ENCODE assay signal across 10 cellular contexts in the genomic region with DNA sequence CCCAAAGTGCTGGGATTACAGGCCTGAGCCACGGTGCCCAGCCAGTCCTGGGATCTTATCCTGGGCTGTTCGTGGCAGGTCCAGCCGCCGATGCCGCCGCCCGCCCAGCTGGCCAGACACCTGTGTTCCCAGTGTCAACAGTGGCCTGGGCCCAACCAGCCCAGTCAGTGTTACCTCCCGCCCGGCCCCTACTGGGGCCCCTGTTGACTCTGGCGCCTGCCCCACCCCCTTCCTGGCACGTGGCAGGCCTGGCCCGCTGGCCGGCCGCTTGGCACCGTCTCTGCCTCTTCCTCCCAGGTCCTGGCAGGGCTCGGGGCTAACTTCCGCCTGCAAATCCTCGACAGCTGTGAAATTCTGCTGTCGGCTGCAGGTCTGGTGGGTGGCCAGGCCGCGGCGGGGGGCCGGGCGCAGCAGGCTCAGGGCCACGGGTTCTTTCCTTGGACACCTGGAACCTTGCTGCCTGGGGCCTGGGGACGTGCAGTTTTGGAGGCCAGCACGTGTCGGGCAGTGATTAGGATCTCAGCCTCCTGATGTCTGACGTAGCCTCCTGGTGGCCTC. TPM values are rescaled to one million over a fixed set of nuclear protein-coding genes. Genes with fewer than 3 reads are reported as not detected.
A peak's percentile ranks its signal among the peaks of the same experiment; 100 is the strongest.
DNase-seq lines count a peak whose midpoint lies in the region; ATAC-seq, FAIRE-seq and TF ChIP-seq lines count a peak whose summit lies in the region.
"Had no signal": no experiment of that assay in that cellular context is flagged by ENCODE, and none has a peak within 500 bp of the region (broad histone marks: within the 10 kb centered on the region; RNA-seq: fewer than 3 reads in every experiment).

No MANE protein-coding gene starts in this region.

- peak overlapping the region; percentile 97 for H2BK5ac ChIP-seq in trophoblast cell (ENCODE audit: low read depth, low read length, poor library complexity)

- H3K79me2 ChIP-seq in trophoblast cell (ENCODE audit: control insufficient read depth, insufficient read depth, low read length, poor library complexity), result peaks cover 55% of the 10 kb centered on the region

- no CpG with 5 or more reads among the region's 29 CpGs for WGBS in trophoblast cell (ENCODE audit: extremely low coverage, insufficient coverage, insufficient read length)

- peak overlapping the region; percentile 95 for H2BK120ac ChIP-seq in trophoblast cell (ENCODE audit: insufficient read depth, low read length, poor library complexity)

- no peak overlapping the region for H3K4me2 ChIP-seq in trophoblast cell (ENCODE audit: low read length)
- H3K4me2 ChIP-seq: KMS-11 had no signal

- no peaks in the 10 kb centered on the region for H3K27me3 Mint-ChIP-seq in activated CD4-positive, alpha-beta memory T cell treated with anti-CD3 and anti-CD28 coated beads for 36 hours
- H3K27me3 Mint-ChIP-seq: activated naive CD8-positive, alpha-beta T cell had no signal

- H2BK12ac ChIP-seq in trophoblast cell (ENCODE audit: low read length), result peak overlapping the region; percentile 42

- no peaks in the 10 kb centered on the region for H3K27me3 ChIP-seq in trophoblast cell (ENCODE audit: insufficient read depth, low read length)

- H3K23ac ChIP-seq in trophoblast cell (ENCODE audit: low read length), result no peak overlapping the region

- H3K36me3 ChIP-seq in trophoblast cell (ENCODE audit: control insufficient read depth in 1 of 2, insufficient read depth in 2 of 2, low read length in 2 of 2), result peaks cover 70 to 81% of the 10 kb centered on the region in 2 experiments

- H3K4me1 ChIP-seq in trophoblast cell (ENCODE audit: control insufficient read depth in 1 of 2, insufficient read depth in 2 of 2, low read length in 2 of 2), result peaks cover 57 to 59% of the 10 kb centered on the region in 2 experiments

- H2AK5ac ChIP-seq in trophoblast cell (ENCODE audit: low read length), result peak overlapping the region; percentile 15

- H3K36me3 Mint-ChIP-seq in activated CD4-positive, alpha-beta memory T cell treated with anti-CD3 and anti-CD28 coated beads for 36 hours, result peaks cover 13% of the 10 kb centered on the region
- H3K36me3 Mint-ChIP-seq: activated naive CD8-positive, alpha-beta T cell had no signal

- TF ChIP-seq CTCF in RWPE1 (conservative IDR thresholded peaks at IDR 0.05; ENCODE audit: low read depth), result no peak

- H3K4ac ChIP-seq in trophoblast cell (ENCODE audit: low read depth, low read length), result peak overlapping the region; percentile 100

- FAIRE-seq in frontal cortex (lab: Jason Lieb, UNC), result no peak

- peak overlapping the region; percentile 32 for H4K12ac ChIP-seq in trophoblast cell (ENCODE audit: low read depth, low read length)

- H3K18ac ChIP-seq in trophoblast cell (ENCODE audit: low read length), result peak overlapping the region; percentile 58

- peak overlapping the region; percentile 99 for H4K91ac ChIP-seq in trophoblast cell (ENCODE audit: low read depth, low read length)

- CTCF ChIA-PET in RWPE1 (lab: Yijun Ruan, JAX), result interaction anchor here (1.3 to 1.4 kb wide), 2 partner anchors 66 to 165 kb away, joined by 5 read pairs; no protein-coding TSS in a partner anchor
- CTCF ChIA-PET in activated CD4-positive, alpha-beta memory T cell treated with anti-CD3 and anti-CD28 coated beads for 36 hours (lab: Charles Lee), result no interaction called here

- H2AFZ ChIP-seq in trophoblast cell (ENCODE audit: insufficient read depth, low read length, poor library complexity), result peak overlapping the region; percentile 57

- intact Hi-C loops in activated CD4-positive, alpha-beta memory T cell treated with anti-CD3 and anti-CD28 coated beads for 36 hours (cut with micrococcal nuclease), result no loop called here

- H3K4me3 Mint-ChIP-seq in activated CD4-positive, alpha-beta memory T cell treated with anti-CD3 and anti-CD28 coated beads for 36 hours, result no peak overlapping the region
- H3K4me3 Mint-ChIP-seq: activated naive CD8-positive, alpha-beta T cell had no signal

- H3K4me1 Mint-ChIP-seq in activated CD4-positive, alpha-beta memory T cell treated with anti-CD3 and anti-CD28 coated beads for 36 hours (ENCODE audit: low read depth), result peaks cover 21% of the 10 kb centered on the region

- H4K8ac ChIP-seq in trophoblast cell (ENCODE audit: low read depth, low read length), result peak overlapping the region; percentile 42

- peaks cover 2% of the 10 kb centered on the region for H3K9me3 Mint-ChIP-seq in activated CD4-positive, alpha-beta memory T cell treated with anti-CD3 and anti-CD28 coated beads for 36 hours

- peaks cover 54% of the 10 kb centered on the region for H3K79me1 ChIP-seq in trophoblast cell (ENCODE audit: low read length)

- H3K27ac ChIP-seq in RWPE1, result peak overlapping the region; percentile 79
- peak overlapping the region; percentile 96 for H3K27ac ChIP-seq in trophoblast cell (ENCODE audit: low read depth, low read length)
- H3K27ac ChIP-seq: KMS-11 had no signal

- POLR2A ChIA-PET in RWPE1 (lab: Yijun Ruan, JAX; ENCODE audit: low non-redundant PET), result interaction anchor here (0.6 kb wide), 1 partner anchor 125 kb away, joined by 4 read pairs; no protein-coding TSS in a partner anchor
- POLR2A ChIA-PET in activated CD4-positive, alpha-beta memory T cell treated with anti-CD3 and anti-CD28 coated beads for 36 hours (lab: Charles Lee), result no interaction called here

- no peak overlapping the region for H3K27ac Mint-ChIP-seq in activated CD4-positive, alpha-beta memory T cell treated with anti-CD3 and anti-CD28 coated beads for 36 hours
- H3K27ac Mint-ChIP-seq: activated naive CD8-positive, alpha-beta T cell had no signal

- H3K4me3 ChIP-seq in trophoblast cell (ENCODE audit: low read depth, low read length), result no peak overlapping the region

- DNase-seq in CD1c-positive myeloid dendritic cell (ENCODE audit: extremely low spot score) (peak; percentile 78), RWPE1 (ENCODE audit: low spot score) (no peak), frontal cortex (ENCODE audit: low spot score in 2 of 2) (peak; percentile 79), trophoblast cell (peak; percentile 82 to 84)
- DNase-seq in activated CD4-positive, alpha-beta memory T cell treated with anti-CD3 and anti-CD28 coated beads for 36 hours, result no peak
- DNase-seq in stimulated activated CD4-positive, alpha-beta T cell treated with anti-CD3 and anti-CD28 coated beads, Interleukin-2, amount 100 ng/mL, for 48 hours, result no peak

- H3K9me3 ChIP-seq in trophoblast cell (ENCODE audit: insufficient read depth, low read depth, low read length), result no peaks in the 10 kb centered on the region

- ATAC-seq in GM19455 (IDR thresholded peaks at IDR 0.05; ENCODE audit: unreplicated experiment), result no peak
- ATAC-seq in HG03521 (IDR thresholded peaks at IDR 0.05; ENCODE audit: unreplicated experiment), result no peak

- no peak overlapping the region for H3K9ac ChIP-seq in trophoblast cell (ENCODE audit: low read length)
- H3K9ac ChIP-seq: KMS-11 had no signal

- peak overlapping the region; percentile 90 for H3K14ac ChIP-seq in trophoblast cell (ENCODE audit: low read length)

RNA-seq across cellular contexts. Expression of gene ARID3A, which starts 9.1 kb away (rescaled TPM):
- total RNA-seq in frontal cortex, result 2.4 TPM
- polyA plus RNA-seq in trophoblast cell (2013), result 445 and 449 TPM in 2 replicates
- total RNA-seq in activated CD4-positive, alpha-beta memory T cell treated with anti-CD3 and anti-CD28 coated beads for 36 hours, result 10 to 100 TPM; 28.5 to 30.6 TPM

RNA-seq across cellular contexts. Expression of gene KISS1R, which starts 17.8 kb away (rescaled TPM):
- total RNA-seq in frontal cortex, result 0.41 TPM
- polyA plus RNA-seq in trophoblast cell (2013), result 0.10 and 0.14 TPM in 2 replicates
- 10 to 100 TPM in 1 of 2 experiments, 1 to 10 TPM in 1; 9.9 to 10.6 TPM for total RNA-seq in activated CD4-positive, alpha-beta memory T cell treated with anti-CD3 and anti-CD28 coated beads for 36 hours

RNA-seq across cellular contexts. Expression of gene R3HDM4, which starts 21.9 kb away (rescaled TPM):
- 26.5 TPM for total RNA-seq in frontal cortex
- polyA plus RNA-seq in trophoblast cell (2013), result 51.5 and 52.5 TPM in 2 replicates
- total RNA-seq in activated CD4-positive, alpha-beta memory T cell treated with anti-CD3 and anti-CD28 coated beads for 36 hours, result 10 to 100 TPM; 80.4 to 81.4 TPM

RNA-seq across cellular contexts. Expression of gene RNU6-9, which starts 41.7 kb away (rescaled TPM):
- total RNA-seq in frontal cortex, result not detected
- not detected in 2 replicates for polyA plus RNA-seq in trophoblast cell (2013)
- total RNA-seq in activated CD4-positive, alpha-beta memory T cell treated with anti-CD3 and anti-CD28 coated beads for 36 hours, result not detected

RNA-seq across cellular contexts. Expression of gene MED16, which starts 42.0 kb away (rescaled TPM):
- 15.9 TPM for total RNA-seq in frontal cortex
- 24.8 and 25.9 TPM in 2 replicates for polyA plus RNA-seq in trophoblast cell (2013)
- 10 to 100 TPM; 58.9 to 62.7 TPM for total RNA-seq in activated CD4-positive, alpha-beta memory T cell treated with anti-CD3 and anti-CD28 coated beads for 36 hours

Comparison
In these comparisons a context has a peak if more than half of its experiments do, and no peak if none do; other contexts are left out.
1. DNase-seq: peak in CD1c-positive myeloid dendritic cell (single experiment), frontal cortex (2 of 2) and trophoblast cell (2 of 2); none in RWPE1 (single experiment), activated CD4-positive, alpha-beta memory T cell treated with anti-CD3 and anti-CD28 coated beads for 36 hours (single experiment) and stimulated activated CD4-positive, alpha-beta T cell treated with anti-CD3 and anti-CD28 coated beads, Interleukin-2, amount 100 ng/mL, for 48 hours (0 of 2).